In the genomic region with DNA sequence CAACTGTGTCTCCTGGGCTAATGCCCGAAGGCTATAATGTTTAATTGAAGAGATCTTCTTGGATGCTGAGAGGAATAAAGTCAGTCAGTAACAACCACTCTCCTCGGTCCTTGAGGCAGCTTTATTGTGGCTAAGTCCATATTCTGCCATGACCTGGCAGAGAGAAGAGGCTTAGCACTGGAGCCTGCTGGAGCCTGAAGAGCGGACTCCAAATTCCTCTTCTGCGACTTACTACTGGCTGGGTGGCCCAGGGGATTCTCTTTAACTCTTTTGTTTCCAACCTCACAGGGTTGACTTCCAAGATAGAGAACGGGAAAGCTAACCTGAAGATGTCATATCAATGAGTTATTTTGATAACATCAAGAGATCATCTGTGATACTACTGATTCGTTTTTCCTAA, we compare ENCODE assay signal across 17 cellular contexts.
DNase-seq lines count a peak whose midpoint lies in the region; ATAC-seq and TF ChIP-seq lines count a peak whose summit lies in the region.
"Had no signal": no experiment of that assay in that cellular context is flagged by ENCODE, and none has a peak within 500 bp of the region (broad histone marks: within the 10 kb centered on the region; RNA-seq: fewer than 3 reads in every experiment).

No MANE protein-coding gene starts in this region.

- BruUV-seq in PC-9 (replicated peaks; lab: Mats Ljungman, UMichigan) = no TSS peak

- peaks cover 35% of the 10 kb centered on the region for H3K4me1 Mint-ChIP-seq in activated CD4-positive, alpha-beta T cell treated with anti-CD3 and anti-CD28 coated beads, Interleukin-2, amount 10 ng/mL, durations not matched to agents 7 days and 5 days
- H3K4me1 Mint-ChIP-seq in stimulated activated naive CD8-positive, alpha-beta T cell treated with anti-CD3 and anti-CD28 coated beads, Interleukin-15, amount 100 ng/mL, for 72 hours = peaks cover 75% of the 10 kb centered on the region

- intact Hi-C loops in PC-9 (cut with micrococcal nuclease; ENCODE audit: unreplicated experiment) (no loop called here), mucosa of descending colon (cut with DNase I, micrococcal nuclease) (no loop called here)

- CTCF ChIA-PET in activated CD4-positive, alpha-beta T cell treated with anti-CD3 and anti-CD28 coated beads, Interleukin-2, amount 10 ng/mL, durations not matched to agents 7 days and 5 days (lab: Charles Lee) = no interaction called here
- CTCF ChIA-PET in PC-9 (lab: Charles Lee) = no interaction called here

- H3K9me3 ChIP-seq in PC-9 (ENCODE audit: insufficient read depth, low read depth) (no peaks in the 10 kb centered on the region), mucosa of descending colon (no peaks in the 10 kb centered on the region)
- H3K9me3 ChIP-seq: esophagus muscularis mucosa had no signal

- peaks cover 10% of the 10 kb centered on the region for H3K36me3 Mint-ChIP-seq in activated CD4-positive, alpha-beta T cell treated with anti-CD3 and anti-CD28 coated beads, Interleukin-2, amount 10 ng/mL, durations not matched to agents 7 days and 5 days (ENCODE audit: low read depth)

- H3K79me2 ChIP-seq in PC-9 (ENCODE audit: low read depth) = peaks cover 93% of the 10 kb centered on the region

- no peaks in the 10 kb centered on the region for H4K20me1 ChIP-seq in PC-9 (ENCODE audit: insufficient read depth)

- H3K4me3 ChIP-seq in PC-9 (no peak overlapping the region), mucosa of descending colon (no peak overlapping the region)
- H3K4me3 ChIP-seq: esophagus muscularis mucosa, hepatocyte had no signal

- no peak overlapping the region for H2AFZ ChIP-seq in PC-9
- H2AFZ ChIP-seq: hepatocyte had no signal

- no peak for TF ChIP-seq CTCF in PC-9 (conservative IDR thresholded peaks at IDR 0.05)
- no peak for TF ChIP-seq CTCF in mucosa of descending colon (IDR thresholded peaks at IDR 0.05)

- peaks cover 3% of the 10 kb centered on the region for H3K9me3 Mint-ChIP-seq in activated CD4-positive, alpha-beta T cell treated with anti-CD3 and anti-CD28 coated beads, Interleukin-2, amount 10 ng/mL, durations not matched to agents 7 days and 5 days
- no peaks in the 10 kb centered on the region for H3K9me3 Mint-ChIP-seq in stimulated activated naive CD8-positive, alpha-beta T cell treated with anti-CD3 and anti-CD28 coated beads, Interleukin-15, amount 100 ng/mL, for 72 hours
- H3K9me3 Mint-ChIP-seq: activated T-cell treated with anti-CD3 and anti-CD28 coated beads, Interleukin-2, amount 50 U/mL, for 72 hours had no signal

- no peak overlapping the region for H3K4me3 Mint-ChIP-seq in activated CD4-positive, alpha-beta T cell treated with anti-CD3 and anti-CD28 coated beads, Interleukin-2, amount 10 ng/mL, durations not matched to agents 7 days and 5 days
- H3K4me3 Mint-ChIP-seq in stimulated activated naive CD8-positive, alpha-beta T cell treated with anti-CD3 and anti-CD28 coated beads, Interleukin-15, amount 100 ng/mL, for 72 hours = peak overlapping the region; percentile 46 to 58

- H3K36me3 ChIP-seq in PC-9 (ENCODE audit: low read depth) (0 out of 2 replicates have a peak, but pooled peaks cover 5% of the 10 kb centered on the region), mucosa of descending colon (ENCODE audit: low read depth) (no peaks in the 10 kb centered on the region)
- H3K36me3 ChIP-seq: esophagus muscularis mucosa had no signal

- no peaks in the 10 kb centered on the region for H3K9me2 ChIP-seq in PC-9 (ENCODE audit: insufficient read depth)

- H3K27me3 ChIP-seq in PC-9 (ENCODE audit: insufficient read depth, low read depth) = no peaks in the 10 kb centered on the region
- H3K27me3 ChIP-seq: esophagus muscularis mucosa, hepatocyte had no signal

- POLR2A ChIA-PET in activated CD4-positive, alpha-beta T cell treated with anti-CD3 and anti-CD28 coated beads, Interleukin-2, amount 10 ng/mL, durations not matched to agents 7 days and 5 days (lab: Charles Lee) = no interaction called here
- POLR2A ChIA-PET in PC-9 (lab: Charles Lee; ENCODE audit: unreplicated experiment) = no interaction called here

- no peak for ATAC-seq in stimulated activated naive CD8-positive, alpha-beta T cell treated with anti-CD3 and anti-CD28 coated beads, Interleukin-15, amount 100 ng/mL, for 72 hours
- no peak for ATAC-seq in mucosa of descending colon
- ATAC-seq: activated T-cell treated with anti-CD3 and anti-CD28 coated beads, Interleukin-2, amount 50 U/mL, for 72 hours had no signal

- H3K4me2 ChIP-seq in PC-9 = peak overlapping the region; percentile 65
- H3K4me2 ChIP-seq: hepatocyte had no signal

- no peak for DNase-seq in activated CD4-positive, alpha-beta T cell treated with anti-CD3 and anti-CD28 coated beads, Interleukin-2, amount 10 ng/mL, durations not matched to agents 7 days and 5 days
- no peak for DNase-seq in activated CD4-positive, alpha-beta T cell treated with anti-CD3 and anti-CD28 coated beads for 4 hours
- DNase-seq in PC-9 (no peak), epithelial cell of prostate (ENCODE audit: low read depth, low spot score) (no peak), germinal center (ENCODE audit: low spot score) (no peak), globus pallidus (ENCODE audit: low spot score) (no peak), mucosa of descending colon (no peak)
- no peak for DNase-seq in stimulated activated naive CD8-positive, alpha-beta T cell treated with anti-CD3 and anti-CD28 coated beads, Interleukin-15, amount 100 ng/mL, for 72 hours
- DNase-seq: activated CD4-positive, CD25-positive, alpha-beta regulatory T cell treated with anti-CD3 and anti-CD28 coated beads, Interleukin-2, amount 50 U/mL, for 72 hours; activated T-cell treated with anti-CD3 and anti-CD28 coated beads, Interleukin-2, amount 50 U/mL, for 72 hours; aorta; COR-L47; left cardiac atrium; NCI-H1436; NCI-H524 treated with DMSO at 0.1 percent for 48 hours had no signal

- H3F3A ChIP-seq in PC-9 (ENCODE audit: insufficient read depth, low read depth) = peaks cover 80% of the 10 kb centered on the region

- H3K27ac Mint-ChIP-seq in activated CD4-positive, alpha-beta T cell treated with anti-CD3 and anti-CD28 coated beads, Interleukin-2, amount 10 ng/mL, durations not matched to agents 7 days and 5 days = peak overlapping the region; percentile 73
- H3K27ac Mint-ChIP-seq in stimulated activated naive CD8-positive, alpha-beta T cell treated with anti-CD3 and anti-CD28 coated beads, Interleukin-15, amount 100 ng/mL, for 72 hours = no peak overlapping the region
- H3K27ac Mint-ChIP-seq: activated T-cell treated with anti-CD3 and anti-CD28 coated beads, Interleukin-2, amount 50 U/mL, for 72 hours had no signal

- peaks cover 99% of the 10 kb centered on the region for H3K4me1 ChIP-seq in PC-9 (replicated peaks; ENCODE audit: insufficient read depth)
- H3K4me1 ChIP-seq in mucosa of descending colon (ENCODE audit: low read depth) = peaks cover 45% of the 10 kb centered on the region

- no peaks in the 10 kb centered on the region for H3K27me3 Mint-ChIP-seq in activated CD4-positive, alpha-beta T cell treated with anti-CD3 and anti-CD28 coated beads, Interleukin-2, amount 10 ng/mL, durations not matched to agents 7 days and 5 days
- peaks cover under 1% of the 10 kb centered on the region for H3K27me3 Mint-ChIP-seq in stimulated activated naive CD8-positive, alpha-beta T cell treated with anti-CD3 and anti-CD28 coated beads, Interleukin-15, amount 100 ng/mL, for 72 hours

- H3K27ac ChIP-seq in PC-9 = peak overlapping the region; percentile 97
- peak overlapping the region; percentile 95 for H3K27ac ChIP-seq in epithelial cell of prostate
- H3K27ac ChIP-seq: hepatocyte had no signal
